In genomic region chr12:48119078-48119833, GRCh38 we compare ENCODE assay signal across 8 cellular contexts. TPM values are rescaled to one million over a fixed set of nuclear protein-coding genes. Genes with fewer than 3 reads are reported as not detected.
DNase-seq lines count a peak whose midpoint lies in the region; ATAC-seq and TF ChIP-seq lines count a peak whose summit lies in the region.

TSS of gene PFKM (plus strand) at chr12:48119364. CDS start at chr12:48122775, 3,411 bp downstream.

- ATAC-seq in GM19395 (IDR thresholded peaks at IDR 0.05; ENCODE audit: unreplicated experiment) = peak; percentile 100
- peak; percentile 99 for ATAC-seq in HG03521 (IDR thresholded peaks at IDR 0.05; ENCODE audit: unreplicated experiment)
- peak; percentile 99 to 100 for ATAC-seq in lower lobe of right lung

- H3K4me1 Mint-ChIP-seq in CD14-positive monocyte = peaks cover 15% of the 10 kb centered on the region
- peaks cover 19% of the 10 kb centered on the region for H3K4me1 Mint-ChIP-seq in activated CD4-positive, alpha-beta memory T cell treated with anti-CD3 and anti-CD28 coated beads for 36 hours (ENCODE audit: low read depth)

- intact Hi-C loops in CD14-positive monocyte (cut with micrococcal nuclease) = no loop called here
- intact Hi-C loops in activated CD4-positive, alpha-beta memory T cell treated with anti-CD3 and anti-CD28 coated beads for 36 hours (cut with micrococcal nuclease) = loop anchor here (1.0 kb wide), 2 partner anchors 13 to 38 kb away; partner anchors contain the start of genes ASB8 and SENP1
- intact Hi-C loops in lower lobe of right lung (cut with DNase I) = no loop called here

- 0 to 1% methylated on average over 19 to 20 of the region's 20 CpGs for WGBS in ectodermal cell, 2 experiments

- POLR2A ChIA-PET in activated CD4-positive, alpha-beta memory T cell treated with anti-CD3 and anti-CD28 coated beads for 36 hours (lab: Charles Lee) = interaction anchor here (1.0 to 3.0 kb wide), 2 partner anchors 13 to 24 kb away, joined by 3 to 14 read pairs; partner anchors contain the start of gene SENP1

- H3K4me3 ChIP-seq in ectodermal cell (ENCODE audit: insufficient read depth, low read depth, low read length) = peak within 1 kb of the TSS; percentile 66
- H3K4me3 ChIP-seq in lower lobe of right lung = peak within 1 kb of the TSS; percentile 70

- peaks cover 7 to 15% (median 10%) of the 10 kb centered on the region in 3 donors for H3K27me3 Mint-ChIP-seq in CD14-positive monocyte (ENCODE audit: low read depth in 3 of 3)
- peaks cover 3% of the 10 kb centered on the region for H3K27me3 Mint-ChIP-seq in activated CD4-positive, alpha-beta memory T cell treated with anti-CD3 and anti-CD28 coated beads for 36 hours

- H3K36me3 ChIP-seq in ectodermal cell (ENCODE audit: control insufficient read depth, insufficient read depth, low read length) (peaks cover 10% of the 10 kb centered on the region), lower lobe of right lung (peaks cover 15% of the 10 kb centered on the region)

- H3K27ac ChIP-seq in ectodermal cell (ENCODE audit: insufficient read depth, low read depth, low read length, poor library complexity, severe bottlenecking) = peak within 1 kb of the TSS; percentile 91
- peak within 1 kb of the TSS; percentile 26 for H3K27ac ChIP-seq in lower lobe of right lung

- peaks cover 0 to 6% of the 10 kb centered on the region in 2 donors for H3K36me3 Mint-ChIP-seq in CD14-positive monocyte
- peaks cover 7% of the 10 kb centered on the region for H3K36me3 Mint-ChIP-seq in activated CD4-positive, alpha-beta memory T cell treated with anti-CD3 and anti-CD28 coated beads for 36 hours

- TF ChIP-seq CTCF in CD14-positive monocyte (IDR thresholded peaks at IDR 0.05) = no peak
- TF ChIP-seq CTCF in lower lobe of right lung (IDR thresholded peaks at IDR 0.05) = no peak

- H3K9me3 Mint-ChIP-seq in CD14-positive monocyte = peaks cover 0 to 3% (median 2%) of the 10 kb centered on the region in 7 donors
- no peaks in the 10 kb centered on the region for H3K9me3 Mint-ChIP-seq in activated CD4-positive, alpha-beta memory T cell treated with anti-CD3 and anti-CD28 coated beads for 36 hours

- H3K4me1 ChIP-seq in ectodermal cell (ENCODE audit: control insufficient read depth, insufficient read depth, low read length) (peaks cover 16% of the 10 kb centered on the region), lower lobe of right lung (no peaks in the 10 kb centered on the region)

- H3K9me3 ChIP-seq in ectodermal cell (ENCODE audit: control insufficient read depth, low read length) = no peaks in the 10 kb centered on the region
- no peaks in the 10 kb centered on the region for H3K9me3 ChIP-seq in lower lobe of right lung

- H3K27ac Mint-ChIP-seq in CD14-positive monocyte = peak within 1 kb of the TSS; percentile 33 to 92 (median 85)
- peak within 1 kb of the TSS; percentile 76 for H3K27ac Mint-ChIP-seq in activated CD4-positive, alpha-beta memory T cell treated with anti-CD3 and anti-CD28 coated beads for 36 hours

- CTCF ChIA-PET in activated CD4-positive, alpha-beta memory T cell treated with anti-CD3 and anti-CD28 coated beads for 36 hours (lab: Charles Lee) = interaction anchor here (1.1 kb wide), 1 partner anchor 19 kb away, joined by 3 read pairs; no protein-coding TSS in a partner anchor

- no peaks in the 10 kb centered on the region for H3K27me3 ChIP-seq in ectodermal cell (ENCODE audit: control insufficient read depth, insufficient read depth, low read length, poor library complexity, severe bottlenecking)
- no peaks in the 10 kb centered on the region for H3K27me3 ChIP-seq in lower lobe of right lung (ENCODE audit: low read depth)

- DNase-seq in CD14-positive monocyte (ENCODE audit: low spot score) (peak; percentile 46), NCI-H748 treated with DMSO at 0.1 percent for 48 hours (lab: John Stamatoyannopoulos, UW) (peak; percentile 71), lower lobe of right lung (peak; percentile 80)
- peak; percentile 85 for DNase-seq in activated CD4-positive, alpha-beta memory T cell treated with anti-CD3 and anti-CD28 coated beads for 36 hours
- DNase-seq in stimulated activated CD4-positive, alpha-beta T cell treated with anti-CD3 and anti-CD28 coated beads, TNF-alpha, amount 100 ng/mL, for 1 hour (ENCODE audit: low read depth in 3 of 3, low spot score in 1 of 3) = peak in 2 of 3 donors; percentile 28 to 39

- peak within 1 kb of the TSS; percentile 85 to 96 for H3K4me3 Mint-ChIP-seq in CD14-positive monocyte
- H3K4me3 Mint-ChIP-seq in activated CD4-positive, alpha-beta memory T cell treated with anti-CD3 and anti-CD28 coated beads for 36 hours = peak within 1 kb of the TSS; percentile 99

RNA-seq across cellular contexts. Expression of gene PFKM, which starts in this region (rescaled TPM):
- 1 to 10 TPM; 2.8 to 3.0 TPM for polyA plus RNA-seq in CD14-positive monocyte
- 10 to 100 TPM; 55.6 to 56.1 TPM for total RNA-seq in activated CD4-positive, alpha-beta memory T cell treated with anti-CD3 and anti-CD28 coated beads for 36 hours
- polyA plus RNA-seq in ectodermal cell (2013, experiment 1 of 4) = 122 TPM
- 124 TPM for polyA plus RNA-seq in ectodermal cell (2013, experiment 2 of 4)
- polyA plus RNA-seq in ectodermal cell (2013, experiment 3 of 4) = 92.8 TPM
- polyA plus RNA-seq in ectodermal cell (2013, experiment 4 of 4) = 110 TPM
- 39.1 TPM for total RNA-seq in lower lobe of right lung

Comparison
In these comparisons a context has a peak if more than half of its experiments do, and no peak if none do; other contexts are left out.
1. Peak in every context shown above with its lines: DNase-seq, ATAC-seq, H3K4me3 ChIP-seq and H3K27ac ChIP-seq.
2. DNase-seq: peak in every context shown above with its lines; median percentile 85 in activated CD4-positive, alpha-beta memory T cell treated with anti-CD3 and anti-CD28 coated beads for 36 hours; 80 in lower lobe of right lung; 71 in NCI-H748 treated with DMSO at 0.1 percent for 48 hours; 46 in CD14-positive monocyte; 34 in stimulated activated CD4-positive, alpha-beta T cell treated with anti-CD3 and anti-CD28 coated beads, TNF-alpha, amount 100 ng/mL, for 1 hour.